Comparison of ENCODE assay signal across 9 cellular contexts in the genomic region with DNA sequence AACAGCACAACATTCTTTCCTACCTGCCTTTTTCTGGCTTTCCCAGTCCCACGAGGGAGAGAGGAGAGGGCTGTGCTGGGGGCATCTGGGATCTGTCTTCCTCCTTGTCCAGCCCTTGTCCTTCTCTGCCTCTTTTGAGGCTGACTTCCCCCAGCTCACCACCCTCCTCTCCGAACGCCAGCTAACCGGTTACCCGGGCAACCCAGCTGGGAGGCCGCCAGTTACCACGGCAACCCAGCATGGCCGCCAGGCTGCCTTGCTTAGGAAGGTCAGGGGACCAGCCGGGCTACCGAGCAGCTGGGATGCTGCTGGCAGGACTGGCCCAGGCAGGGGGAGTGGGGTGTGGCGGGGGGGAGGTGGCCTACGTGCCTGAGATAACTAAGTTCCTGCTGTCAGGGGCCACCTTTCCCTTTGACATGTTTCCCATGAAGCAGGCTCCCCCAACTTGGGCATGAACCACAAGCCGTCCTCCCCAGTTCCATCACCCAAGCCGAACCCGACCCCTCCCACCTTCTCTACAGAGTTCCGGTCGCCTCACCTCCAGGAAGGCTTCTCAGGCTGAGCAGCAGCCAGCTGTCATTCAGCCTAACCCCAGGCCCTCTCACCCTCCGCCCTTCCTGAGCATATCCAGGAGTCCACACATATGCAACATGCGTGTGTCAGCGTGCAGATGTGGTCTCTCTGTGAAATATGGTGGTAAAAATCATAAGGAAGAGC. TPM values are rescaled to one million over a fixed set of nuclear protein-coding genes. Genes with fewer than 3 reads are reported as not detected.
DNase-seq lines count a peak whose midpoint lies in the region; ATAC-seq and TF ChIP-seq lines count a peak whose summit lies in the region.
"Had no signal": no experiment of that assay in that cellular context is flagged by ENCODE, and none has a peak within 500 bp of the region (broad histone marks: within the 10 kb centered on the region; RNA-seq: fewer than 3 reads in every experiment).

No MANE protein-coding gene starts in this region.

- H4K20me1 ChIP-seq in fibroblast of lung (ENCODE audit: control insufficient read depth, extremely low read depth, insufficient read depth, low read length) (no peaks in the 10 kb centered on the region), neural cell (ENCODE audit: insufficient read depth) (no peaks in the 10 kb centered on the region)

- peaks cover 13% of the 10 kb centered on the region for H3K4me1 ChIP-seq in fibroblast of lung (ENCODE audit: control insufficient read depth, extremely low read depth, insufficient read depth, low read length)

- no peak overlapping the region for H3K4me3 Mint-ChIP-seq in stimulated activated effector memory CD8-positive, alpha-beta T cell treated with anti-CD3 and anti-CD28 coated beads, Interleukin-12 subunit alpha, Interleukin-12 subunit beta, amount 100 ng/mL, for 72 hours
- H3K4me3 Mint-ChIP-seq: activated naive CD4-positive, alpha-beta T cell treated with anti-CD3 and anti-CD28 coated beads, Interleukin-2, amount 50 U/mL, for 24 hours had no signal

- H3K4me3 ChIP-seq in fibroblast of lung (replicated peaks in 1 of 4; ENCODE audit: control extremely low read depth in 1 of 4, insufficient read depth in 1 of 4, low read depth in 3 of 4, low read length in 4 of 4) (peak overlapping the region; percentile 23 to 54 (median 41)), neural cell (ENCODE audit: low read length) (peak overlapping the region; percentile 67)

- no peaks in the 10 kb centered on the region for H3K36me3 Mint-ChIP-seq in stimulated activated effector memory CD8-positive, alpha-beta T cell treated with anti-CD3 and anti-CD28 coated beads, Interleukin-12 subunit alpha, Interleukin-12 subunit beta, amount 100 ng/mL, for 72 hours
- H3K36me3 Mint-ChIP-seq: activated naive CD4-positive, alpha-beta T cell treated with anti-CD3 and anti-CD28 coated beads, Interleukin-2, amount 50 U/mL, for 24 hours had no signal

- peak overlapping the region; percentile 44 for H3K9ac ChIP-seq in fibroblast of lung (ENCODE audit: insufficient read depth, low read length)
- H3K9ac ChIP-seq in neural cell (ENCODE audit: low read length): peak overlapping the region; percentile 69

- TF ChIP-seq CTCF in fibroblast of lung (conservative IDR thresholded peaks at IDR 0.05 in 1 of 2, IDR thresholded peaks at IDR 0.05 in 1 of 2; ENCODE audit: low read depth in 1 of 2, low read length in 2 of 2): no peak
- no peak for TF ChIP-seq CTCF in neural cell (IDR thresholded peaks at IDR 0.05; ENCODE audit: poor library complexity, severe bottlenecking)

- H3K27me3 ChIP-seq in fibroblast of lung (ENCODE audit: control insufficient read depth, insufficient read depth, low read length): no peaks in the 10 kb centered on the region
- H3K27me3 ChIP-seq in neural cell (ENCODE audit: insufficient read depth, low read depth, low read length): no peaks in the 10 kb centered on the region

- no peaks in the 10 kb centered on the region for H3K36me3 ChIP-seq in fibroblast of lung (ENCODE audit: control insufficient read depth, insufficient read depth, low read length)
- no peaks in the 10 kb centered on the region for H3K36me3 ChIP-seq in neural cell (ENCODE audit: insufficient read depth, low read length)

- TF ChIP-seq RAD21 in neural cell (conservative IDR thresholded peaks at IDR 0.05): peak; percentile 21

- H2AFZ ChIP-seq in fibroblast of lung (ENCODE audit: low read length): peak overlapping the region; percentile 76
- peak overlapping the region; percentile 27 for H2AFZ ChIP-seq in neural cell (ENCODE audit: low read depth, low read length)

- TF ChIP-seq EP300 in neural cell (conservative IDR thresholded peaks at IDR 0.05; ENCODE audit: poor library complexity, severe bottlenecking): no peak

- no peak overlapping the region for H3K27ac Mint-ChIP-seq in stimulated activated effector memory CD8-positive, alpha-beta T cell treated with anti-CD3 and anti-CD28 coated beads, Interleukin-12 subunit alpha, Interleukin-12 subunit beta, amount 100 ng/mL, for 72 hours
- H3K27ac Mint-ChIP-seq: activated naive CD4-positive, alpha-beta T cell treated with anti-CD3 and anti-CD28 coated beads, Interleukin-2, amount 50 U/mL, for 24 hours had no signal

- H3K4me1 Mint-ChIP-seq in stimulated activated effector memory CD8-positive, alpha-beta T cell treated with anti-CD3 and anti-CD28 coated beads, Interleukin-12 subunit alpha, Interleukin-12 subunit beta, amount 100 ng/mL, for 72 hours: peaks cover 6% of the 10 kb centered on the region

- no peak for ATAC-seq in stimulated activated effector memory CD8-positive, alpha-beta T cell treated with anti-CD3 and anti-CD28 coated beads, Interleukin-12 subunit alpha, Interleukin-12 subunit beta, amount 100 ng/mL, for 72 hours

- H3F3A ChIP-seq in neural cell (ENCODE audit: insufficient read depth, low read length, poor library complexity, severe bottlenecking): peaks cover 5% of the 10 kb centered on the region

- DNase-seq in DMS79 treated with DMSO at 0.1 percent for 48 hours (lab: John Stamatoyannopoulos, UW) (peak; percentile 65), NCI-H2227 treated with DMSO at 0.1 percent for 48 hours (lab: John Stamatoyannopoulos, UW) (peak; percentile 85), fibroblast of lung (ENCODE audit: low read depth in 2 of 2) (peak; percentile 79 to 82), NAMALWA (ENCODE audit: low spot score) (no peak), dedifferentiated amniotic fluid mesenchymal stem cell (ENCODE audit: extremely low spot score) (no peak), NCI-H1048 (lab: John Stamatoyannopoulos, UW) (no peak)
- no peak for DNase-seq in stimulated activated effector memory CD8-positive, alpha-beta T cell treated with anti-CD3 and anti-CD28 coated beads, Interleukin-12 subunit alpha, Interleukin-12 subunit beta, amount 100 ng/mL, for 72 hours (ENCODE audit: low spot score in 2 of 2)

- no peaks in the 10 kb centered on the region for H3K9me3 ChIP-seq in fibroblast of lung (ENCODE audit: control insufficient read depth, insufficient read depth, low read depth, low read length)
- no peaks in the 10 kb centered on the region for H3K9me3 ChIP-seq in neural cell (ENCODE audit: low read length)

- H3K4me2 ChIP-seq in fibroblast of lung (ENCODE audit: extremely low read depth, insufficient read depth, low read length): peak overlapping the region; percentile 79
- peak overlapping the region; percentile 91 for H3K4me2 ChIP-seq in neural cell (ENCODE audit: low read length)

- H3K9me3 Mint-ChIP-seq in stimulated activated effector memory CD8-positive, alpha-beta T cell treated with anti-CD3 and anti-CD28 coated beads, Interleukin-12 subunit alpha, Interleukin-12 subunit beta, amount 100 ng/mL, for 72 hours: no peaks in the 10 kb centered on the region
- H3K9me3 Mint-ChIP-seq: activated naive CD4-positive, alpha-beta T cell treated with anti-CD3 and anti-CD28 coated beads, Interleukin-2, amount 50 U/mL, for 24 hours had no signal

- H3K79me2 ChIP-seq in fibroblast of lung (ENCODE audit: control insufficient read depth, insufficient read depth, low read length): no peaks in the 10 kb centered on the region
- H3K79me2 ChIP-seq in neural cell (replicated peaks; ENCODE audit: insufficient read depth, low read length): peaks cover 77% of the 10 kb centered on the region

- peak overlapping the region; percentile 58 for H3K27ac ChIP-seq in fibroblast of lung (ENCODE audit: insufficient read depth, low read length)
- peak overlapping the region; percentile 88 for H3K27ac ChIP-seq in neural cell (ENCODE audit: low read length)

- no peaks in the 10 kb centered on the region for H3K9me2 ChIP-seq in neural cell (ENCODE audit: insufficient read depth, low read length)

TF ChIP-seq in neural cell, 6 proteins besides CTCF, POLR2A, EP300 and RAD21:
- no peak for TF ChIP-seq EZH2 (IDR thresholded peaks at IDR 0.05; ENCODE audit: borderline replicate concordance, insufficient read depth, low read length, poor library complexity, severe bottlenecking)
- TF ChIP-seq SMC3 (conservative IDR thresholded peaks at IDR 0.05; ENCODE audit: poor library complexity): peak; percentile 35
- peak; percentile 55 for TF ChIP-seq TAF1 (IDR thresholded peaks at IDR 0.05; ENCODE audit: low read depth)
- TF ChIP-seq, protein P1, sequence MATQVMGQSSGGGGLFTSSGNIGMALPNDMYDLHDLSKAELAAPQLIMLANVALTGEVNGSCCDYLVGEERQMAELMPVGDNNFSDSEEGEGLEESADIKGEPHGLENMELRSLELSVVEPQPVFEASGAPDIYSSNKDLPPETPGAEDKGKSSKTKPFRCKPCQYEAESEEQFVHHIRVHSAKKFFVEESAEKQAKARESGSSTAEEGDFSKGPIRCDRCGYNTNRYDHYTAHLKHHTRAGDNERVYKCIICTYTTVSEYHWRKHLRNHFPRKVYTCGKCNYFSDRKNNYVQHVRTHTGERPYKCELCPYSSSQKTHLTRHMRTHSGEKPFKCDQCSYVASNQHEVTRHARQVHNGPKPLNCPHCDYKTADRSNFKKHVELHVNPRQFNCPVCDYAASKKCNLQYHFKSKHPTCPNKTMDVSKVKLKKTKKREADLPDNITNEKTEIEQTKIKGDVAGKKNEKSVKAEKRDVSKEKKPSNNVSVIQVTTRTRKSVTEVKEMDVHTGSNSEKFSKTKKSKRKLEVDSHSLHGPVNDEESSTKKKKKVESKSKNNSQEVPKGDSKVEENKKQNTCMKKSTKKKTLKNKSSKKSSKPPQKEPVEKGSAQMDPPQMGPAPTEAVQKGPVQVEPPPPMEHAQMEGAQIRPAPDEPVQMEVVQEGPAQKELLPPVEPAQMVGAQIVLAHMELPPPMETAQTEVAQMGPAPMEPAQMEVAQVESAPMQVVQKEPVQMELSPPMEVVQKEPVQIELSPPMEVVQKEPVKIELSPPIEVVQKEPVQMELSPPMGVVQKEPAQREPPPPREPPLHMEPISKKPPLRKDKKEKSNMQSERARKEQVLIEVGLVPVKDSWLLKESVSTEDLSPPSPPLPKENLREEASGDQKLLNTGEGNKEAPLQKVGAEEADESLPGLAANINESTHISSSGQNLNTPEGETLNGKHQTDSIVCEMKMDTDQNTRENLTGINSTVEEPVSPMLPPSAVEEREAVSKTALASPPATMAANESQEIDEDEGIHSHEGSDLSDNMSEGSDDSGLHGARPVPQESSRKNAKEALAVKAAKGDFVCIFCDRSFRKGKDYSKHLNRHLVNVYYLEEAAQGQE (IDR thresholded peaks at IDR 0.05; ENCODE audit: borderline replicate concordance): peak; percentile 56
- peak; percentile 47 for TF ChIP-seq POLR2AphosphoS5 (IDR thresholded peaks at IDR 0.05)
- peak; percentile 76 for TF ChIP-seq MXI1 (conservative IDR thresholded peaks at IDR 0.05; ENCODE audit: poor library complexity, severe bottlenecking)

RNA-seq across cellular contexts. Expression of a gene that starts 8.7 kb away (rescaled TPM):
- 1.5 and 3.8 TPM in 2 replicates for total RNA-seq in fibroblast of lung
- polyA plus RNA-seq in fibroblast of lung (1.6 and 4.3 TPM in 2 replicates), neural cell (22.6 and 25.5 TPM in 2 replicates)
- polyA plus RNA-seq in fibroblast of lung (2012): 2.8 and 6.7 TPM in 2 replicates
- polyA minus RNA-seq in fibroblast of lung (ENCODE audit: low replicate concordance) (4.9 and 14.1 TPM in 2 replicates), neural cell (24.3 and 28.7 TPM in 2 replicates)

Comparison
In these comparisons a context has a peak if more than half of its experiments do, and no peak if none do; other contexts are left out.
1. DNase-seq: peak in DMS79 treated with DMSO at 0.1 percent for 48 hours (single experiment), NCI-H2227 treated with DMSO at 0.1 percent for 48 hours (single experiment) and fibroblast of lung (2 of 2); none in NAMALWA (single experiment), dedifferentiated amniotic fluid mesenchymal stem cell (single experiment), stimulated activated effector memory CD8-positive, alpha-beta T cell treated with anti-CD3 and anti-CD28 coated beads, Interleukin-12 subunit alpha, Interleukin-12 subunit beta, amount 100 ng/mL, for 72 hours (0 of 2) and NCI-H1048 (single experiment).